2 cellular contexts compared by ENCODE assay signal in the genomic region with DNA sequence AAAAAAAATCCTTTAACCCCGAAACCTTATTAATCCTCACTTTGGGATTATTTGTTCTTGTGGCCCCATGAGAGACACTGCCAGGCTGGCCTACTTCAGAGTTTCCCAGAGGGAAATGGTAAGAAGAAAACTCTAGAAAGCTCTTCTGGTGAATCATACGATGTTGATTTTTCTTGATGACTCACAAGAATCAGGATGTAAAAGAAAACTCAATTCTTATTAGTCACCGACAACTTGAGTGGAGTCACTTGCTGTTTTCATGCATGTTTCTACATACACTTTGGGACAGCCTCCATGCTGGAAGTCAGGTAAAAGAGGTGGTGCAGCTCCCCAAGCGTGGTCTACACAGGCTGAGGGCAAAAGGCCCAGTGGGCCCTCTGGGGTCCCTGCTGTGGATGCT.
TF ChIP-seq lines count a peak whose summit lies in the region.

No MANE protein-coding gene starts in this region.

TF ChIP-seq in SK-N-SH, 30 proteins besides CTCF, POLR2A, EP300 and RAD21 (continued from another document and continues in another):
- TF ChIP-seq ZBTB33 (IDR thresholded peaks at IDR 0.05; ENCODE audit: borderline replicate concordance, low read depth) (no peak), RCOR1 (IDR thresholded peaks at IDR 0.05; ENCODE audit: low read length) (no peak), RFX5 (IDR thresholded peaks at IDR 0.05; ENCODE audit: low read length) (no peak), POLR2AphosphoS5 (IDR thresholded peaks at IDR 0.05; ENCODE audit: low read depth, low read length) (peak; percentile 25; the same call in 1 of the 2 replicates), CHD2 (IDR thresholded peaks at IDR 0.05; ENCODE audit: low read length, partially characterized antibody) (no peak), REST (IDR thresholded peaks at IDR 0.05; ENCODE audit: low read depth, low read length) (0 out of 2 replicates have a peak, but pooled peaks have one; percentile 7), SIN3A (IDR thresholded peaks at IDR 0.05; ENCODE audit: borderline replicate concordance, low read depth, low read length) (no peak), FOSL2 (IDR thresholded peaks at IDR 0.05; ENCODE audit: borderline replicate concordance, low read depth) (peak; percentile 99), SMC3 (IDR thresholded peaks at IDR 0.05; ENCODE audit: low read depth, low read length) (no peak), EZH2phosphoT487 (IDR thresholded peaks at IDR 0.05; ENCODE audit: borderline replicate concordance, low read depth) (no peak), NRF1 (IDR thresholded peaks at IDR 0.05; ENCODE audit: low read depth, low read length) (no peak), MXI1 (IDR thresholded peaks at IDR 0.05; ENCODE audit: low read depth, low read length) (no peak), FOXM1 (IDR thresholded peaks at IDR 0.05; ENCODE audit: low read depth) (no peak), USF2 (IDR thresholded peaks at IDR 0.05; ENCODE audit: borderline replicate concordance, low read depth, low read length) (no peak), GATA2 (CRISPR knock-in tag; IDR thresholded peaks at IDR 0.05) (no peak), RXRA (IDR thresholded peaks at IDR 0.05; ENCODE audit: borderline replicate concordance, low read depth) (no peak), NFIC (IDR thresholded peaks at IDR 0.05; ENCODE audit: borderline replicate concordance) (peak; percentile 40; the same call in 1 of the 2 replicates), ELF1 (IDR thresholded peaks at IDR 0.05) (no peak), FOXJ3 (CRISPR knock-in tag; IDR thresholded peaks at IDR 0.05) (no peak), GABPA (IDR thresholded peaks at IDR 0.05; ENCODE audit: low read depth) (no peak)
- TF ChIP-seq, protein P1, sequence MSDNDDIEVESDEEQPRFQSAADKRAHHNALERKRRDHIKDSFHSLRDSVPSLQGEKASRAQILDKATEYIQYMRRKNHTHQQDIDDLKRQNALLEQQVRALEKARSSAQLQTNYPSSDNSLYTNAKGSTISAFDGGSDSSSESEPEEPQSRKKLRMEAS (IDR thresholded peaks at IDR 0.05; ENCODE audit: low read depth) = peak; percentile 78
- TF ChIP-seq, protein P2, sequence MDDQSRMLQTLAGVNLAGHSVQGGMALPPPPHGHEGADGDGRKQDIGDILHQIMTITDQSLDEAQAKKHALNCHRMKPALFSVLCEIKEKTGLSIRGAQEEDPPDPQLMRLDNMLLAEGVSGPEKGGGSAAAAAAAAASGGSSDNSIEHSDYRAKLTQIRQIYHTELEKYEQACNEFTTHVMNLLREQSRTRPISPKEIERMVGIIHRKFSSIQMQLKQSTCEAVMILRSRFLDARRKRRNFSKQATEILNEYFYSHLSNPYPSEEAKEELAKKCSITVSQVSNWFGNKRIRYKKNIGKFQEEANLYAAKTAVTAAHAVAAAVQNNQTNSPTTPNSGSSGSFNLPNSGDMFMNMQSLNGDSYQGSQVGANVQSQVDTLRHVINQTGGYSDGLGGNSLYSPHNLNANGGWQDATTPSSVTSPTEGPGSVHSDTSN (IDR thresholded peaks at IDR 0.05) = peak; percentile 77
- TF ChIP-seq, protein P3, sequence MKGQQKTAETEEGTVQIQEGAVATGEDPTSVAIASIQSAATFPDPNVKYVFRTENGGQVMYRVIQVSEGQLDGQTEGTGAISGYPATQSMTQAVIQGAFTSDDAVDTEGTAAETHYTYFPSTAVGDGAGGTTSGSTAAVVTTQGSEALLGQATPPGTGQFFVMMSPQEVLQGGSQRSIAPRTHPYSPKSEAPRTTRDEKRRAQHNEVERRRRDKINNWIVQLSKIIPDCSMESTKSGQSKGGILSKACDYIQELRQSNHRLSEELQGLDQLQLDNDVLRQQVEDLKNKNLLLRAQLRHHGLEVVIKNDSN (IDR thresholded peaks at IDR 0.05; ENCODE audit: borderline replicate concordance, low read depth) = no peak

TF ChIP-seq in GM23338, 12 proteins besides CTCF, POLR2A, EP300 and RAD21 (continued from another document):
- TF ChIP-seq ZNF462 (CRISPR knock-in tag; IDR thresholded peaks at IDR 0.05) (no peak), JUNB (IDR thresholded peaks at IDR 0.05; ENCODE audit: unreplicated experiment) (no peak), EZH2phosphoT487 (IDR thresholded peaks at IDR 0.05; ENCODE audit: unreplicated experiment) (no peak), CREB1 (CRISPR knock-in tag; IDR thresholded peaks at IDR 0.05; ENCODE audit: low read depth) (no peak), ZNF114 (CRISPR knock-in tag; IDR thresholded peaks at IDR 0.05) (no peak), STAT1 (IDR thresholded peaks at IDR 0.05; ENCODE audit: unreplicated experiment) (no peak), REST (IDR thresholded peaks at IDR 0.05; ENCODE audit: unreplicated experiment) (no peak), POLR2AphosphoS5 (IDR thresholded peaks at IDR 0.05; ENCODE audit: low read depth) (no peak)
